Comparison of ENCODE assay signal across 13 cellular contexts in genomic region chr9:95793924-95794828, GRCh38.
DNase-seq lines count a peak whose midpoint lies in the region; ATAC-seq and TF ChIP-seq lines count a peak whose summit lies in the region.
"Had no signal": no experiment of that assay in that cellular context is flagged by ENCODE, and none has a peak within 500 bp of the region (broad histone marks: within the 10 kb centered on the region; RNA-seq: fewer than 3 reads in every experiment).

No MANE protein-coding gene starts in this region.

- ATAC-seq in T-helper 17 cell, result no peak
- ATAC-seq: activated CD4-positive, alpha-beta T cell treated with anti-CD3 and anti-CD28 coated beads for 36 hours had no signal

- no peaks in the 10 kb centered on the region for H3K36me3 ChIP-seq in SK-N-SH (replicated peaks in 1 of 2; ENCODE audit: control insufficient read depth in 1 of 2, insufficient read depth in 2 of 2, low read length in 1 of 2)

- 29% methylated on average over 5 of the region's 5 CpGs for WGBS in SK-N-SH (ENCODE audit: low lambda C conversion rate)

- H3K9me2 ChIP-seq in SK-N-SH, result no peaks in the 10 kb centered on the region

- no peak overlapping the region for H2AFZ ChIP-seq in SK-N-SH (ENCODE audit: low read depth)

- peaks cover 17% of the 10 kb centered on the region for H3F3A ChIP-seq in SK-N-SH (replicated peaks; ENCODE audit: insufficient read depth)

- peak overlapping the region in 1 of 2 experiments; percentile 51; a peak in 2 of 4 replicates for H3K27ac ChIP-seq in SK-N-SH (ENCODE audit: low read depth in 2 of 2, low read length in 1 of 2)

- no peak overlapping the region for H3K9ac ChIP-seq in SK-N-SH

- peaks cover 2% of the 10 kb centered on the region for H3K36me3 Mint-ChIP-seq in T-helper 17 cell (ENCODE audit: low read depth)

- no peaks in the 10 kb centered on the region for H4K20me1 ChIP-seq in SK-N-SH (ENCODE audit: insufficient read depth)

- DNase-seq in ELR (ENCODE audit: low read depth) (peak; percentile 72), SK-N-SH (no peak), fibroblast of villous mesenchyme (ENCODE audit: low read depth) (peak; percentile 94), renal cortical epithelial cell (ENCODE audit: low read depth) (peak; percentile 92), NCI-H748 (lab: John Stamatoyannopoulos, UW; ENCODE audit: unreplicated experiment) (no peak), T-helper 17 cell (no peak), SHP77 treated with DMSO at 0.1 percent for 48 hours (lab: John Stamatoyannopoulos, UW) (no peak)
- no peak for DNase-seq in activated T-cell treated with anti-CD3 and anti-CD28 coated beads, Interleukin-2, amount 50 U/mL, for 48 hours
- DNase-seq: activated CD4-positive, alpha-beta T cell treated with anti-CD3 and anti-CD28 coated beads for 36 hours; activated naive CD4-positive, alpha-beta T cell; endodermal cell; NCI-H187 treated with DMSO at 0.1 percent for 48 hours; OCI-M1 had no signal

- TF ChIP-seq EP300 in SK-N-SH (IDR thresholded peaks at IDR 0.05; ENCODE audit: borderline replicate concordance in 1 of 2, low read depth in 1 of 2, low read length in 1 of 2), result peak in 1 of 2 experiments; percentile 63; a peak in 1 of 4 replicates

- H3K4me1 ChIP-seq in SK-N-SH (ENCODE audit: control insufficient read depth in 1 of 2, insufficient read depth in 2 of 2, low read depth in 1 of 2, low read length in 1 of 2), result peaks cover 0 to 9% of the 10 kb centered on the region in 2 experiments; a peak in 3 of 4 replicates

- H3K27ac Mint-ChIP-seq in T-helper 17 cell, result no peak overlapping the region
- H3K27ac Mint-ChIP-seq: activated CD4-positive, alpha-beta T cell treated with anti-CD3 and anti-CD28 coated beads for 36 hours; endodermal cell had no signal

- no peaks in the 10 kb centered on the region for H3K79me2 ChIP-seq in SK-N-SH (ENCODE audit: insufficient read depth)

- H3K4me1 Mint-ChIP-seq in T-helper 17 cell, result no peaks in the 10 kb centered on the region
- H3K4me1 Mint-ChIP-seq: activated CD4-positive, alpha-beta T cell treated with anti-CD3 and anti-CD28 coated beads for 36 hours had no signal

- H3K9me3 ChIP-seq in SK-N-SH (no peaks in the 10 kb centered on the region), T-helper 17 cell (ENCODE audit: control insufficient read depth, low read length, poor library complexity, severe bottlenecking) (no peaks in the 10 kb centered on the region)

- peaks cover 35% of the 10 kb centered on the region for H3K27me3 Mint-ChIP-seq in T-helper 17 cell

- no peaks in the 10 kb centered on the region for H3K27me3 ChIP-seq in SK-N-SH (ENCODE audit: insufficient read depth)

- no peak for TF ChIP-seq CTCF in SK-N-SH (IDR thresholded peaks at IDR 0.05)
- no peak for TF ChIP-seq CTCF in fibroblast of villous mesenchyme (IDR thresholded peaks at IDR 0.05; ENCODE audit: insufficient read depth, low read depth, low read length)

- POLR2A ChIA-PET in SK-N-SH (lab: Yijun Ruan, JAX), result no interaction called here

- TF ChIP-seq RAD21 in SK-N-SH (IDR thresholded peaks at IDR 0.05; ENCODE audit: low read length), result no peak

- no peak overlapping the region for H3K4me3 Mint-ChIP-seq in T-helper 17 cell
- H3K4me3 Mint-ChIP-seq: activated CD4-positive, alpha-beta T cell treated with anti-CD3 and anti-CD28 coated beads for 36 hours; endodermal cell had no signal

- no peak overlapping the region for H3K4me3 ChIP-seq in SK-N-SH (ENCODE audit: low read depth in 2 of 2, low read length in 1 of 2)
- no peak overlapping the region for H3K4me3 ChIP-seq in fibroblast of villous mesenchyme (ENCODE audit: low read depth, low read length)

- peak overlapping the region; percentile 10; the same call in 1 of the 2 replicates for H3K4me2 ChIP-seq in SK-N-SH

- CTCF ChIA-PET in SK-N-SH (lab: Yijun Ruan, JAX), result no interaction called here

TF ChIP-seq in SK-N-SH, 30 proteins besides CTCF, POLR2A, EP300 and RAD21:
- TF ChIP-seq PBX3 (IDR thresholded peaks at IDR 0.05) (peak; percentile 89), FOXJ3 (CRISPR knock-in tag; IDR thresholded peaks at IDR 0.05) (no peak), FOXM1 (IDR thresholded peaks at IDR 0.05; ENCODE audit: low read depth) (peak; percentile 36; the same call in 1 of the 2 replicates), TCF12 (IDR thresholded peaks at IDR 0.05) (peak; percentile 94), TEAD4 (IDR thresholded peaks at IDR 0.05; ENCODE audit: borderline replicate concordance, insufficient read depth) (peak; percentile 87), MAX (IDR thresholded peaks at IDR 0.05; ENCODE audit: low read depth) (no peak), NFIC (IDR thresholded peaks at IDR 0.05; ENCODE audit: borderline replicate concordance) (peak; percentile 93), SIN3A (IDR thresholded peaks at IDR 0.05; ENCODE audit: borderline replicate concordance, low read depth, low read length) (0 out of 2 replicates have a peak, but pooled peaks have one; percentile 20), RXRA (IDR thresholded peaks at IDR 0.05; ENCODE audit: borderline replicate concordance, low read depth) (peak; percentile 64), REST (IDR thresholded peaks at IDR 0.05; ENCODE audit: low read depth, low read length) (no peak), EZH2phosphoT487 (IDR thresholded peaks at IDR 0.05; ENCODE audit: borderline replicate concordance, low read depth) (no peak), FOSL2 (IDR thresholded peaks at IDR 0.05; ENCODE audit: borderline replicate concordance, low read depth) (peak; percentile 80), RFX5 (IDR thresholded peaks at IDR 0.05; ENCODE audit: low read length) (no peak), RCOR1 (IDR thresholded peaks at IDR 0.05; ENCODE audit: low read length) (no peak), GABPA (IDR thresholded peaks at IDR 0.05; ENCODE audit: low read depth) (no peak), JUND (IDR thresholded peaks at IDR 0.05) (peak; percentile 81)
TF ChIP-seq in SK-N-SH: peak in this region for 9.

Comparison
In these comparisons a context has a peak if more than half of its experiments do, and no peak if none do; other contexts are left out.
1. DNase-seq: peak in ELR (single experiment), fibroblast of villous mesenchyme (single experiment) and renal cortical epithelial cell (single experiment); none in SK-N-SH (single experiment), NCI-H748 (single experiment), activated T-cell treated with anti-CD3 and anti-CD28 coated beads, Interleukin-2, amount 50 U/mL, for 48 hours (0 of 2), T-helper 17 cell (0 of 3) and SHP77 treated with DMSO at 0.1 percent for 48 hours (single experiment).